In the genomic region with DNA sequence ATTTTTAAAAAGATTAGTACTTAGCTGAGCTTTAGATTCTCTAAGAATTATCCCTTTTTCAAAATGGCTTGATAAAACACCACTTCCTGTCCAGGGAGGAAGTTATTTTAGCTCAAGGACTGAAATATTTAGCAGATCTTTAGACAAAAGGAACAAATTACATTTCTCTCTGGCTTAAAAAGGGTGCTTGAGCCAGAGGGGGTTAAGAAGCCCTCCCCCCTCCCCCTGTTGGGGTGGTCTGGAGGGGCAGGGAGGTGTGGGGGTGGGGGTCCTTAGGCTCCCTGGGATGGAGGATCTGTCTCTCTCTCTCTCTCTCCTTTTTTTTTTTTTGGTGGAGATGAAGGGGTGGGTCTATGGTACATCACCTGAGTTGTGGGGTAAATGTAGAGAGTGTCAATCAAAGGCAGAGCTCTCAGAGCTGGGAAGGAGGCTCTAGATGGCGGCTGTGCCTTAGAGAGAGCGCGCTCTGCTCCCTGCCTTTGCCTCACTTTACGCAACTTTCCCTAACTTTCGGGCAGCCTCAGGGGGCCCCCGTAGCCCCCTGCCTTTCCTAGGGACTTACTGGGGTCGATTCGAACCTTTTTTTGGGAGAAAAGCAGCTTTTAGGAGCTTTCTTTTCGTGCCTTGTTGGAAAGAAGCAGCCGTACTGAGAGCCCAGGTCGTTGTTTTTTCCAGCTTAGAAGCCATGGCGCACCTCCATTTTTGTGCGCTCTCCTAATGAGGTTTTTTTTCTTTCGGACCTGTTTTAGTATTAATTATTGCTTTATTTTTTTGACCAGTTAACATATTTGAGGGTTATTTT, we compare ENCODE assay signal across 8 cellular contexts. TPM values are rescaled to one million over a fixed set of nuclear protein-coding genes. Genes with fewer than 3 reads are reported as not detected.
DNase-seq lines count a peak whose midpoint lies in the region; ATAC-seq, FAIRE-seq and TF ChIP-seq lines count a peak whose summit lies in the region.

Gene CHD2 (plus strand): TSS at position 415 of the 802 bp plus-strand sequence. CDS start 914 bp downstream, outside the sequence.

- peaks cover 1 to 33% of the 10 kb centered on the region in 2 experiments; a peak in 4 of 5 replicates for H3K36me3 ChIP-seq in HepG2 (replicated peaks in 1 of 2; ENCODE audit: control insufficient read depth in 1 of 2, insufficient read depth in 2 of 2, low read length in 2 of 2)

- no TSS peak for BruUV-seq in HepG2 (replicated peaks; lab: Mats Ljungman, UMichigan)

- intact Hi-C loops in HepG2 (cut with micrococcal nuclease; ENCODE audit: unreplicated experiment) = loop anchor here (2.0 kb wide), 1 partner anchor 15 kb away; no protein-coding TSS in a partner anchor

- peak within 1 kb of the TSS; percentile 88 to 89 (median 88) for H3K4me3 ChIP-seq in HepG2 (replicated peaks in 1 of 3; ENCODE audit: insufficient read depth in 1 of 3, low read depth in 2 of 3, low read length in 3 of 3)

- peaks cover 17% of the 10 kb centered on the region for H3K4me1 ChIP-seq in HepG2 (ENCODE audit: insufficient read depth, low read length)

- peak within 1 kb of the TSS; percentile 100 for H3K27ac ChIP-seq in HepG2 (ENCODE audit: extremely low read length, insufficient read depth, low read length)

- TF ChIP-seq POLR2A in HepG2 (IDR thresholded peaks at IDR 0.05; ENCODE audit: insufficient read depth in 1 of 2, low read depth in 2 of 2, low read length in 2 of 2) = peak; percentile 97 to 100

- WGBS in HepG2 (ENCODE audit: low lambda C conversion rate) = under 1% methylated on average over 14 of the region's 14 CpGs

- TF ChIP-seq RAD21 in HepG2 (CRISPR knock-in tag; IDR thresholded peaks at IDR 0.05) = no peak

- peaks cover 30% of the 10 kb centered on the region for H4K20me1 ChIP-seq in HepG2 (ENCODE audit: insufficient read depth, low read length)

- no peaks in the 10 kb centered on the region; a peak in 1 of 5 replicates for H3K27me3 ChIP-seq in HepG2 (ENCODE audit: control insufficient read depth in 1 of 2, insufficient read depth in 2 of 2, low read length in 2 of 2)

- peak; percentile 61 for ATAC-seq in GM19372 (IDR thresholded peaks at IDR 0.05; ENCODE audit: low read depth, unreplicated experiment)
- ATAC-seq in HG03469 (IDR thresholded peaks at IDR 0.05; ENCODE audit: unreplicated experiment) = peak; percentile 51
- peak; percentile 84 for ATAC-seq in HepG2

- peak; percentile 11; the same call in 1 of the 2 replicates for TF ChIP-seq CTCF in HepG2 (CRISPR knock-in tag; IDR thresholded peaks at IDR 0.05)

- H3K9me3 ChIP-seq in HepG2 (ENCODE audit: low read length) = no peaks in the 10 kb centered on the region

- no peak within 1 kb of the TSS for H2AFZ ChIP-seq in HepG2 (ENCODE audit: low read length)

- peak; percentile 67 for FAIRE-seq in HepG2 (lab: Jason Lieb, UNC)

- CTCF ChIA-PET in HepG2 (lab: Yijun Ruan, JAX; ENCODE audit: low intra/inter-chr PET ratio, low total read pairs) = no interaction called here

- peak within 1 kb of the TSS; percentile 95 for H3K4me2 ChIP-seq in HepG2 (ENCODE audit: low read depth, low read length)

- H3K9ac ChIP-seq in HepG2 (ENCODE audit: insufficient read depth, low read depth, low read length) = peak within 1 kb of the TSS; percentile 99

- POLR2A ChIA-PET in HepG2 (lab: Yijun Ruan, JAX) = interaction anchor here (0.7 to 10.5 kb wide), 21 partner anchors 9 to 185 kb away, joined by 3 to 185 read pairs (median 5); no protein-coding TSS in a partner anchor

- H3K79me2 ChIP-seq in HepG2 (ENCODE audit: insufficient read depth, low read length) = peaks cover 95% of the 10 kb centered on the region

- DNase-seq in CD1c-positive myeloid dendritic cell (ENCODE audit: extremely low spot score) (peak; percentile 85), NCI-H524 treated with DMSO at 0.1 percent for 48 hours (lab: John Stamatoyannopoulos, UW) (peak; percentile 88), dermis blood vessel endothelial cell (peak; percentile 90), HepG2 (ENCODE audit: low spot score) (peak; percentile 91)
- DNase-seq in activated CD4-positive, alpha-beta T cell treated with anti-CD3 and anti-CD28 coated beads for 4 hours = peak; percentile 53 to 64
- DNase-seq in stimulated activated CD4-positive, alpha-beta T cell treated with anti-CD3 and anti-CD28 coated beads, Interleukin-4, amount 100 ng/mL, for 48 hours (ENCODE audit: low read depth in 2 of 2) = peak; percentile 42 to 58

- TF ChIP-seq EP300 in HepG2 (IDR thresholded peaks at IDR 0.05; ENCODE audit: low read depth in 2 of 2, low read length in 2 of 2) (no peak), HepG2 (CRISPR knock-in tag; IDR thresholded peaks at IDR 0.05; ENCODE audit: borderline replicate concordance) (no peak)

- in situ Hi-C loops in HepG2 (cut with HindIII; ENCODE audit: extremely low pct_ligation_motif_present, low pct_unique_long_range_greater_than_20kb) = no loop called here

TF ChIP-seq in HepG2, 621 proteins besides CTCF, POLR2A, EP300 and RAD21 (continues in another document):
- TF ChIP-seq WIZ (CRISPR knock-in tag; IDR thresholded peaks at IDR 0.05) (no peak), ZNF891 (CRISPR knock-in tag; IDR thresholded peaks at IDR 0.05) (no peak), ZFP82 (CRISPR knock-in tag; IDR thresholded peaks at IDR 0.05; ENCODE audit: borderline replicate concordance) (no peak), FOXC1 (CRISPR knock-in tag; IDR thresholded peaks at IDR 0.05; ENCODE audit: borderline replicate concordance) (no peak), CBX2 (IDR thresholded peaks at IDR 0.05; ENCODE audit: low read depth, low read length) (no peak), CBX2 (CRISPR knock-in tag; IDR thresholded peaks at IDR 0.05; ENCODE audit: low read depth) (no peak), PPARG (CRISPR knock-in tag; conservative IDR thresholded peaks at IDR 0.05) (peak; percentile 45; the same call in 1 of the 2 replicates), ZNF782 (CRISPR knock-in tag; IDR thresholded peaks at IDR 0.05; ENCODE audit: borderline replicate concordance) (no peak), RARA (CRISPR knock-in tag; IDR thresholded peaks at IDR 0.05) (peak; percentile 33; the same call in 1 of the 2 replicates), ZNF550 (CRISPR knock-in tag; IDR thresholded peaks at IDR 0.05; ENCODE audit: borderline replicate concordance) (no peak), MATR3 (CRISPR knock-in tag; IDR thresholded peaks at IDR 0.05) (no peak), ZNF543 (CRISPR knock-in tag; IDR thresholded peaks at IDR 0.05) (no peak), NCOA2 (CRISPR knock-in tag; IDR thresholded peaks at IDR 0.05) (no peak), SRSF1 (optimal IDR thresholded peaks at IDR 0.05; ENCODE audit: low read depth, low read length) (peak; percentile 55), GATA4 (IDR thresholded peaks at IDR 0.05; ENCODE audit: borderline replicate concordance, low read depth) (peak; percentile 60; the same call in 1 of the 2 replicates)
- TF ChIP-seq, protein P1, sequence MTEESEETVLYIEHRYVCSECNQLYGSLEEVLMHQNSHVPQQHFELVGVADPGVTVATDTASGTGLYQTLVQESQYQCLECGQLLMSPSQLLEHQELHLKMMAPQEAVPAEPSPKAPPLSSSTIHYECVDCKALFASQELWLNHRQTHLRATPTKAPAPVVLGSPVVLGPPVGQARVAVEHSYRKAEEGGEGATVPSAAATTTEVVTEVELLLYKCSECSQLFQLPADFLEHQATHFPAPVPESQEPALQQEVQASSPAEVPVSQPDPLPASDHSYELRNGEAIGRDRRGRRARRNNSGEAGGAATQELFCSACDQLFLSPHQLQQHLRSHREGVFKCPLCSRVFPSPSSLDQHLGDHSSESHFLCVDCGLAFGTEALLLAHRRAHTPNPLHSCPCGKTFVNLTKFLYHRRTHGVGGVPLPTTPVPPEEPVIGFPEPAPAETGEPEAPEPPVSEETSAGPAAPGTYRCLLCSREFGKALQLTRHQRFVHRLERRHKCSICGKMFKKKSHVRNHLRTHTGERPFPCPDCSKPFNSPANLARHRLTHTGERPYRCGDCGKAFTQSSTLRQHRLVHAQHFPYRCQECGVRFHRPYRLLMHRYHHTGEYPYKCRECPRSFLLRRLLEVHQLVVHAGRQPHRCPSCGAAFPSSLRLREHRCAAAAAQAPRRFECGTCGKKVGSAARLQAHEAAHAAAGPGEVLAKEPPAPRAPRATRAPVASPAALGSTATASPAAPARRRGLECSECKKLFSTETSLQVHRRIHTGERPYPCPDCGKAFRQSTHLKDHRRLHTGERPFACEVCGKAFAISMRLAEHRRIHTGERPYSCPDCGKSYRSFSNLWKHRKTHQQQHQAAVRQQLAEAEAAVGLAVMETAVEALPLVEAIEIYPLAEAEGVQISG (CRISPR knock-in tag; IDR thresholded peaks at IDR 0.05) = peak; percentile 67
- TF ChIP-seq, protein P2, sequence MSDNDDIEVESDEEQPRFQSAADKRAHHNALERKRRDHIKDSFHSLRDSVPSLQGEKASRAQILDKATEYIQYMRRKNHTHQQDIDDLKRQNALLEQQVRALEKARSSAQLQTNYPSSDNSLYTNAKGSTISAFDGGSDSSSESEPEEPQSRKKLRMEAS (IDR thresholded peaks at IDR 0.05) = peak; percentile 35; the same call in 1 of the 2 replicates

RNA-seq across cellular contexts. Expression of gene CHD2, which starts in this region (rescaled TPM):
- total RNA-seq in dermis blood vessel endothelial cell (67.0 and 67.9 TPM in 2 replicates), HepG2 (2016; rRNA removed; fragmentation: Illumina TruSeq; extraction: Trizol) (47.3 and 54.1 TPM in 2 replicates)
- total RNA-seq in HepG2 (2016; cell fraction: cytosol; rRNA removed; fragmentation: Illumina TruSeq; extraction: Trizol; ENCODE audit: low read depth) = 130 and 158 TPM in 2 replicates
- 50.1 and 51.1 TPM in 2 replicates for total RNA-seq in HepG2 (2016; cell fraction: insoluble cytoplasmic fraction; rRNA removed; fragmentation: Illumina TruSeq; extraction: Trizol)
- total RNA-seq in HepG2 (2016; cell fraction: membrane; rRNA removed; fragmentation: Illumina TruSeq; extraction: Trizol) = 43.6 and 53.4 TPM in 2 replicates
- total RNA-seq in HepG2 (2016; cell fraction: nucleus; rRNA removed; fragmentation: Illumina TruSeq; extraction: Trizol) = 176 and 185 TPM in 2 replicates
- polyA plus RNA-seq in HepG2 (2011; rRNA removed) = 54.0 and 71.7 TPM in 2 replicates
- 36.6 and 46.4 TPM in 2 replicates for polyA plus RNA-seq in HepG2 (2011; cell fraction: cytosol; rRNA removed)
- polyA plus RNA-seq in HepG2 (2011; cell fraction: nucleus; rRNA removed) = 160 and 205 TPM in 2 replicates
- polyA plus RNA-seq in HepG2 (2012) = 51.4 and 60.1 TPM in 2 replicates
- 2.6 and 2.7 TPM in 2 replicates for polyA plus RNA-seq in HepG2 (2016; cell fraction: cytosol; fragmentation: Illumina TruSeq; extraction: Trizol; ENCODE audit: low read depth)
- 33.4 and 39.2 TPM in 2 replicates for polyA plus RNA-seq in HepG2 (2016; cell fraction: insoluble cytoplasmic fraction; fragmentation: Illumina TruSeq; extraction: Trizol; ENCODE audit: low read depth)
- polyA plus RNA-seq in HepG2 (2016; cell fraction: membrane; fragmentation: Illumina TruSeq; extraction: Trizol; ENCODE audit: low read depth) = 5.7 and 7.2 TPM in 2 replicates
- polyA plus RNA-seq in HepG2 (2016; cell fraction: nucleus; fragmentation: Illumina TruSeq; extraction: Trizol; ENCODE audit: insufficient read depth, low read depth) = 104 and 120 TPM in 2 replicates
- 70.2 and 75.7 TPM in 2 replicates for polyA minus RNA-seq in HepG2 (2011; rRNA and poly(A)+ RNA removed; ENCODE audit: low replicate concordance)
- polyA minus RNA-seq in HepG2 (2011; cell fraction: cytosol; rRNA and poly(A)+ RNA removed) = 53.5 and 70.4 TPM in 2 replicates
- polyA minus RNA-seq in HepG2 (2011; cell fraction: nucleus; rRNA and poly(A)+ RNA removed) = 605 and 632 TPM in 2 replicates

Comparison
In these comparisons a context has a peak if more than half of its experiments do, and no peak if none do; other contexts are left out.
1. Peak in every context shown above with its lines: DNase-seq, ATAC-seq, H3K4me3 ChIP-seq and H3K27ac ChIP-seq.